In genomic region chr10:84196083-84196482, GRCh38 we compare ENCODE assay signal across 16 cellular contexts. TPM values are rescaled to one million over a fixed set of nuclear protein-coding genes. Genes with fewer than 3 reads are reported as not detected.
DNase-seq lines count a peak whose midpoint lies in the region; ATAC-seq and TF ChIP-seq lines count a peak whose summit lies in the region.
"Had no signal": no experiment of that assay in that cellular context is flagged by ENCODE, and none has a peak within 500 bp of the region (broad histone marks: within the 10 kb centered on the region; RNA-seq: fewer than 3 reads in every experiment).

No MANE protein-coding gene starts in this region.

- DNase-seq in DMS 273 treated with DMSO at 0.1 percent for 48 hours (lab: John Stamatoyannopoulos, UW) (peak; percentile 3), NB4 (ENCODE audit: low read depth) (peak; percentile 44), NCI-H510A treated with DMSO at 0.1 percent for 48 hours (lab: John Stamatoyannopoulos, UW) (peak; percentile 94), memory B cell (ENCODE audit: low spot score in 2 of 2) (no peak), GM20000 (ENCODE audit: low spot score) (no peak)
- no peak for DNase-seq in stimulated activated CD4-positive, alpha-beta T cell treated with anti-CD3 and anti-CD28 coated beads, Interleukin-1b, Interleukin-23, amount 100 ng/mL, for 48 hours
- no peak for DNase-seq in activated naive CD8-positive, alpha-beta T cell treated with anti-CD3 and anti-CD28 coated beads for 36 hours
- DNase-seq: activated CD4-positive, alpha-beta T cell treated with anti-CD3 and anti-CD28 coated beads, Interleukin-2, amount 50 U/mL, for 1 hour; activated T-cell treated with anti-CD3 and anti-CD28 coated beads, Interleukin-2, amount 50 U/mL, for 48 hours; amniotic stem cell; kidney glomerular epithelial cell; psoas muscle; SIG-M5; stimulated activated CD4-positive, alpha-beta T cell treated with anti-CD3 and anti-CD28 coated beads, Interleukin-15, amount 100 ng/mL, for 24 hours; T1000 had no signal

- peaks cover 20% of the 10 kb centered on the region for H3K27me3 Mint-ChIP-seq in memory B cell
- H3K27me3 Mint-ChIP-seq in activated naive CD8-positive, alpha-beta T cell treated with anti-CD3 and anti-CD28 coated beads for 36 hours = peaks cover 28% of the 10 kb centered on the region

- no peak overlapping the region for H3K4me3 Mint-ChIP-seq in memory B cell
- H3K4me3 Mint-ChIP-seq in activated naive CD8-positive, alpha-beta T cell treated with anti-CD3 and anti-CD28 coated beads for 36 hours = no peak overlapping the region

- no peak overlapping the region for H3K27ac Mint-ChIP-seq in memory B cell
- H3K27ac Mint-ChIP-seq in activated naive CD8-positive, alpha-beta T cell treated with anti-CD3 and anti-CD28 coated beads for 36 hours = no peak overlapping the region

- H3K4me3 ChIP-seq in NB4 (ENCODE audit: low read depth, low read length) = no peak overlapping the region
- H3K4me3 ChIP-seq: psoas muscle had no signal

- no peaks in the 10 kb centered on the region for H3K9me3 Mint-ChIP-seq in memory B cell
- H3K9me3 Mint-ChIP-seq in activated naive CD8-positive, alpha-beta T cell treated with anti-CD3 and anti-CD28 coated beads for 36 hours = no peaks in the 10 kb centered on the region

- TF ChIP-seq CTCF in NB4 (IDR thresholded peaks at IDR 0.05; ENCODE audit: low read depth, low read length) (no peak), GM20000 (IDR thresholded peaks at IDR 0.05; ENCODE audit: extremely low read depth, missing control alignments) (no peak)

- H3K4me1 Mint-ChIP-seq in memory B cell = peaks cover 3% of the 10 kb centered on the region
- peaks cover 7% of the 10 kb centered on the region for H3K4me1 Mint-ChIP-seq in activated naive CD8-positive, alpha-beta T cell treated with anti-CD3 and anti-CD28 coated beads for 36 hours

- no peak for TF ChIP-seq POLR2A in NB4 (IDR thresholded peaks at IDR 0.05; ENCODE audit: extremely low read depth, insufficient read length)

- ATAC-seq in memory B cell (ENCODE audit: low read depth) = peak; percentile 23
- no peak for ATAC-seq in GM18498 (IDR thresholded peaks at IDR 0.05; ENCODE audit: unreplicated experiment)
- ATAC-seq: psoas muscle had no signal

- H3K36me3 Mint-ChIP-seq in memory B cell = no peaks in the 10 kb centered on the region
- no peaks in the 10 kb centered on the region for H3K36me3 Mint-ChIP-seq in activated naive CD8-positive, alpha-beta T cell treated with anti-CD3 and anti-CD28 coated beads for 36 hours

RNA-seq across cellular contexts. Expression of gene CDHR1, which starts 1.7 kb away (rescaled TPM):
- 1 to 10 TPM in 1 of 2 experiments, under 1 TPM in 1; 0.91 to 1.6 TPM for total RNA-seq in activated naive CD8-positive, alpha-beta T cell treated with anti-CD3 and anti-CD28 coated beads for 36 hours

RNA-seq across cellular contexts. Expression of gene GPR15LG, which starts 22.5 kb away (rescaled TPM):
- not detected for total RNA-seq in activated naive CD8-positive, alpha-beta T cell treated with anti-CD3 and anti-CD28 coated beads for 36 hours
- total RNA-seq: psoas muscle had no signal

RNA-seq across cellular contexts. Expression of gene LRIT2, which starts 29.3 kb away (rescaled TPM):
- not detected for total RNA-seq in activated naive CD8-positive, alpha-beta T cell treated with anti-CD3 and anti-CD28 coated beads for 36 hours
- total RNA-seq: psoas muscle had no signal

RNA-seq across cellular contexts. Expression of gene LRIT1, which starts 45.3 kb away (rescaled TPM):
- not detected for total RNA-seq in activated naive CD8-positive, alpha-beta T cell treated with anti-CD3 and anti-CD28 coated beads for 36 hours
- total RNA-seq: psoas muscle had no signal

RNA-seq across cellular contexts. Expression of gene RGR, which starts 48.8 kb away (rescaled TPM):
- not detected for total RNA-seq in activated naive CD8-positive, alpha-beta T cell treated with anti-CD3 and anti-CD28 coated beads for 36 hours
- total RNA-seq: psoas muscle had no signal

Comparison
In these comparisons a context has a peak if more than half of its experiments do, and no peak if none do; other contexts are left out.
1. DNase-seq: peak in DMS 273 treated with DMSO at 0.1 percent for 48 hours (single experiment), NB4 (single experiment) and NCI-H510A treated with DMSO at 0.1 percent for 48 hours (single experiment); none in memory B cell (0 of 2), stimulated activated CD4-positive, alpha-beta T cell treated with anti-CD3 and anti-CD28 coated beads, Interleukin-1b, Interleukin-23, amount 100 ng/mL, for 48 hours (single experiment), activated naive CD8-positive, alpha-beta T cell treated with anti-CD3 and anti-CD28 coated beads for 36 hours (single experiment) and GM20000 (single experiment).